Comparison of ENCODE assay signal across 20 cellular contexts in genomic region chr7:101159696-101160674, GRCh38. TPM values are rescaled to one million over a fixed set of nuclear protein-coding genes. Genes with fewer than 3 reads are reported as not detected.
A peak's percentile ranks its signal among the peaks of the same experiment; 100 is the strongest.
DNase-seq lines count a peak whose midpoint lies in the region; ATAC-seq and TF ChIP-seq lines count a peak whose summit lies in the region.
"Had no signal": no experiment of that assay in that cellular context is flagged by ENCODE, and none has a peak within 500 bp of the region (broad histone marks: within the 10 kb centered on the region; RNA-seq: fewer than 3 reads in every experiment).

No MANE protein-coding gene starts in this region.

- intact Hi-C loops in lower leg skin (cut with DNase I; ENCODE audit: low total_unique reads) = no loop called here
- intact Hi-C loops in uterus (cut with DNase I; ENCODE audit: low total_unique reads) = no loop called here
- intact Hi-C loops in CD4-positive, alpha-beta T cell (cut with DNase I, micrococcal nuclease) = loop anchor here in 1 of 2 experiments (5.0 kb wide), 1 partner anchor 453 kb away; the partner anchor contains the start of gene POP7

- H4K20me1 ChIP-seq in osteoblast (ENCODE audit: insufficient read depth, low read length) = peaks cover 43% of the 10 kb centered on the region

- H3K27me3 Mint-ChIP-seq in CD4-positive, alpha-beta T cell = peaks cover 33% of the 10 kb centered on the region

- H3K9me3 Mint-ChIP-seq in CD4-positive, alpha-beta T cell = no peaks in the 10 kb centered on the region
- H3K9me3 Mint-ChIP-seq: activated naive CD8-positive, alpha-beta T cell treated with anti-CD3 and anti-CD28 coated beads, Interleukin-2, amount 10 ng/mL, durations not matched to agents 7 days and 5 days; activated T-cell treated with anti-CD3 and anti-CD28 coated beads, Interleukin-2, amount 50 U/mL, for 24 hours; naive thymus-derived CD8-positive, alpha-beta T cell; T-helper 1 cell treated with Interleukin-12 subunit alpha and Interleukin-12 subunit beta and Interleukin-4 antibody, amounts not matched to agents 30 μg/mL and 1 μg/mL, for 36 hours had no signal

- no peaks in the 10 kb centered on the region for H3K9me3 ChIP-seq in NT2/D1 (ENCODE audit: insufficient read depth, low read length)
- H3K9me3 ChIP-seq in osteoblast (ENCODE audit: low read depth, low read length) = no peaks in the 10 kb centered on the region
- H3K9me3 ChIP-seq in uterus = no peaks in the 10 kb centered on the region
- no peaks in the 10 kb centered on the region for H3K9me3 ChIP-seq in CD4-positive, alpha-beta T cell (ENCODE audit: control insufficient read depth, low read length)
- H3K9me3 ChIP-seq: right lobe of liver, upper lobe of left lung had no signal

- H3K9ac ChIP-seq in NT2/D1 (ENCODE audit: insufficient read length, low read depth) = peak overlapping the region; percentile 42

- peaks cover 36% of the 10 kb centered on the region for H3K36me3 ChIP-seq in NT2/D1 (ENCODE audit: insufficient read depth, insufficient read length, low read length)
- H3K36me3 ChIP-seq in osteoblast (ENCODE audit: insufficient read depth, low read length) = peaks cover 36% of the 10 kb centered on the region
- H3K36me3 ChIP-seq in uterus = no peaks in the 10 kb centered on the region

- peaks cover 13% of the 10 kb centered on the region for H3K4me1 Mint-ChIP-seq in CD4-positive, alpha-beta T cell (ENCODE audit: low read depth)

- H3K4me1 ChIP-seq in NT2/D1 (ENCODE audit: insufficient read depth, insufficient read length) (peaks cover 16% of the 10 kb centered on the region), osteoblast (ENCODE audit: insufficient read depth, low read length) (peaks cover 20% of the 10 kb centered on the region), uterus (peaks cover 10 to 28% of the 10 kb centered on the region in 2 donors)

- ATAC-seq in CD4-positive, alpha-beta T cell (ENCODE audit: poor library complexity) = no peak
- ATAC-seq: naive thymus-derived CD8-positive, alpha-beta T cell; right lobe of liver had no signal

- no peak overlapping the region for H3K27ac Mint-ChIP-seq in CD4-positive, alpha-beta T cell
- H3K27ac Mint-ChIP-seq: activated naive CD8-positive, alpha-beta T cell treated with anti-CD3 and anti-CD28 coated beads, Interleukin-2, amount 10 ng/mL, durations not matched to agents 7 days and 5 days; activated T-cell treated with anti-CD3 and anti-CD28 coated beads, Interleukin-2, amount 50 U/mL, for 24 hours; naive thymus-derived CD8-positive, alpha-beta T cell; T-helper 1 cell treated with Interleukin-12 subunit alpha and Interleukin-12 subunit beta and Interleukin-4 antibody, amounts not matched to agents 30 μg/mL and 1 μg/mL, for 36 hours had no signal

- WGBS in lower leg skin, 2 donors = 76 to 85% methylated on average over 24 to 31 of the region's 31 CpGs

- POLR2A ChIA-PET in CD4-positive, alpha-beta T cell (lab: Charles Lee) = no interaction called here

- H3K4me3 ChIP-seq in NT2/D1 (ENCODE audit: insufficient read length, low read depth) = no peak overlapping the region
- H3K4me3 ChIP-seq in osteoblast (ENCODE audit: insufficient read depth, low read length) = no peak overlapping the region
- no peak overlapping the region for H3K4me3 ChIP-seq in lower leg skin (ENCODE audit: low read depth, poor library complexity, severe bottlenecking)
- H3K4me3 ChIP-seq in uterus = no peak overlapping the region
- H3K4me3 ChIP-seq: right lobe of liver, upper lobe of left lung had no signal

- H3K4me2 ChIP-seq in osteoblast (ENCODE audit: insufficient read depth, low read length) = no peak overlapping the region

- TF ChIP-seq CTCF in osteoblast (IDR thresholded peaks at IDR 0.05; ENCODE audit: extremely low read depth, low read depth, low read length) (no peak), lower leg skin (IDR thresholded peaks at IDR 0.05) (no peak), uterus (IDR thresholded peaks at IDR 0.05) (no peak)
- TF ChIP-seq CTCF in CD4-positive, alpha-beta T cell (IDR thresholded peaks at IDR 0.05) = no peak

- peaks cover 20% of the 10 kb centered on the region for H3K79me2 ChIP-seq in osteoblast (ENCODE audit: insufficient read depth, low read length)

- DNase-seq in H4 (ENCODE audit: low spot score) = peak; percentile 49
- DNase-seq in NT2/D1 (ENCODE audit: low read depth, low spot score) = no peak
- peak; percentile 43 for DNase-seq in ecto neural progenitor cell (ENCODE audit: low spot score)
- DNase-seq in osteoblast (ENCODE audit: insufficient read length, low spot score, missing footprints) = peak; percentile 97
- no peak for DNase-seq in lower leg skin (ENCODE audit: low spot score in 2 of 2)
- DNase-seq in kidney glomerular epithelial cell (lab: John Stamatoyannopoulos, UW) = no peak
- no peak for DNase-seq in uterus
- DNase-seq in CD4-positive, alpha-beta T cell = no peak
- DNase-seq: activated CD4-positive, alpha-beta T cell treated with anti-CD3 and anti-CD28 coated beads, Interleukin-2, amount 50 U/mL, for 1 hour; activated naive CD8-positive, alpha-beta T cell treated with anti-CD3 and anti-CD28 coated beads, Interleukin-2, amount 10 ng/mL, durations not matched to agents 7 days and 5 days; activated T-cell treated with anti-CD3 and anti-CD28 coated beads, Interleukin-2, amount 50 U/mL, for 24 hours; GF-D8; naive thymus-derived CD8-positive, alpha-beta T cell; NCI-H526 treated with DMSO at 0.1 percent for 48 hours; right lobe of liver; RPMI8226; stimulated activated CD4-positive, alpha-beta T cell treated with anti-CD3 and anti-CD28 coated beads, Interleukin-4, amount 100 ng/mL, for 1 hour; upper lobe of left lung had no signal

- peaks cover 3% of the 10 kb centered on the region for H3K27me3 ChIP-seq in NT2/D1 (ENCODE audit: insufficient read depth, insufficient read length)
- peaks cover 17% of the 10 kb centered on the region for H3K27me3 ChIP-seq in osteoblast (ENCODE audit: insufficient read depth, low read length)
- peaks cover 12 to 16% of the 10 kb centered on the region in 2 donors for H3K27me3 ChIP-seq in uterus
- peaks cover 34% of the 10 kb centered on the region for H3K27me3 ChIP-seq in CD4-positive, alpha-beta T cell (ENCODE audit: control insufficient read depth, insufficient read depth, low read length)

- H3K4me3 Mint-ChIP-seq in CD4-positive, alpha-beta T cell = no peak overlapping the region
- H3K4me3 Mint-ChIP-seq: activated naive CD8-positive, alpha-beta T cell treated with anti-CD3 and anti-CD28 coated beads, Interleukin-2, amount 10 ng/mL, durations not matched to agents 7 days and 5 days; activated T-cell treated with anti-CD3 and anti-CD28 coated beads, Interleukin-2, amount 50 U/mL, for 24 hours; naive thymus-derived CD8-positive, alpha-beta T cell; T-helper 1 cell treated with Interleukin-12 subunit alpha and Interleukin-12 subunit beta and Interleukin-4 antibody, amounts not matched to agents 30 μg/mL and 1 μg/mL, for 36 hours had no signal

- no peak overlapping the region for H2AFZ ChIP-seq in osteoblast (ENCODE audit: low read length)

- no peak overlapping the region for H3K27ac ChIP-seq in osteoblast (ENCODE audit: low read depth, low read length)
- no peak overlapping the region for H3K27ac ChIP-seq in uterus
- no peak overlapping the region for H3K27ac ChIP-seq in CD4-positive, alpha-beta T cell (ENCODE audit: low read depth, low read length)
- H3K27ac ChIP-seq: right lobe of liver, upper lobe of left lung had no signal

- CTCF ChIA-PET in CD4-positive, alpha-beta T cell (lab: Charles Lee) = no interaction called here

- peaks cover 45% of the 10 kb centered on the region for H3K36me3 Mint-ChIP-seq in CD4-positive, alpha-beta T cell (ENCODE audit: low read depth)

- no peak for TF ChIP-seq POLR2A in lower leg skin (IDR thresholded peaks at IDR 0.05)
- no peak for TF ChIP-seq POLR2A in uterus (IDR thresholded peaks at IDR 0.05)

RNA-seq across cellular contexts. Expression of gene VGF, which starts 5.4 kb away (rescaled TPM):
- total RNA-seq in H4 (2014; rRNA removed; shearing (Covaris generic)) = 3.6 and 7.1 TPM in 2 replicates
- 0.36 TPM in 1 of 2 replicates, not detected in the other for total RNA-seq in osteoblast
- total RNA-seq in lower leg skin = 1 to 10 TPM in 2 of 4 donors, under 1 TPM in 1, not detected in 1; 0.91 to 6.3 (median 2.5) TPM
- total RNA-seq in uterus = under 1 TPM in 1 of 4 donors, not detected in 3; 0.14 TPM
- total RNA-seq in CD4-positive, alpha-beta T cell = not detected
- total RNA-seq: liver; naive thymus-derived CD8-positive, alpha-beta T cell; right lobe of liver had no signal

RNA-seq across cellular contexts. Expression of gene AP1S1, which starts 5.7 kb away (rescaled TPM):
- 148 and 186 TPM in 2 replicates for total RNA-seq in H4 (2014; rRNA removed; shearing (Covaris generic))
- 101 and 102 TPM in 2 replicates for total RNA-seq in osteoblast
- total RNA-seq in lower leg skin = 10 to 100 TPM; 52.9 to 81.2 (median 61.2) TPM
- 10 to 100 TPM in 3 of 4 donors, 1 to 10 TPM in 1; 9.2 to 59.6 (median 30.2) TPM for total RNA-seq in uterus
- total RNA-seq in CD4-positive, alpha-beta T cell = 1 to 10 TPM; 3.0 to 3.9 TPM

RNA-seq across cellular contexts. Expression of gene NAT16, which starts 20.1 kb away (rescaled TPM):
- total RNA-seq in H4 (2014; rRNA removed; shearing (Covaris generic)) = not detected in 2 replicates
- not detected in 2 replicates for total RNA-seq in osteoblast
- total RNA-seq in lower leg skin = not detected
- not detected for total RNA-seq in uterus
- total RNA-seq in CD4-positive, alpha-beta T cell = not detected
- total RNA-seq: activated naive CD8-positive, alpha-beta T cell treated with anti-CD3 and anti-CD28 coated beads, Interleukin-2, amount 10 ng/mL, durations not matched to agents 7 days and 5 days; liver; naive thymus-derived CD8-positive, alpha-beta T cell; right lobe of liver; upper lobe of left lung had no signal

RNA-seq across cellular contexts. Expression of gene SERPINE1, which starts 33.1 kb away (rescaled TPM):
- total RNA-seq in H4 (2014; rRNA removed; shearing (Covaris generic)) = 11.1 and 12.7 TPM in 2 replicates
- total RNA-seq in osteoblast (237 and 278 TPM in 2 replicates), lower leg skin (1 to 10 TPM; 4.8 to 9.4 (median 8.9) TPM), uterus (10 to 100 TPM in 1 of 4 donors, 1 to 10 TPM in 2, under 1 TPM in 1; 0.51 to 10.6 (median 5.5) TPM)
- total RNA-seq in CD4-positive, alpha-beta T cell = under 1 TPM in 1 of 2 experiments, not detected in 1; 0.11 TPM

RNA-seq across cellular contexts. Expression of gene MOGAT3, which starts 40.9 kb away (rescaled TPM):
- not detected in 2 replicates for total RNA-seq in H4 (2014; rRNA removed; shearing (Covaris generic))
- total RNA-seq in osteoblast (not detected in 2 replicates), lower leg skin (not detected), uterus (not detected)
- total RNA-seq in CD4-positive, alpha-beta T cell = under 1 TPM in 1 of 2 experiments, not detected in 1; 0.11 TPM
- total RNA-seq: activated naive CD8-positive, alpha-beta T cell treated with anti-CD3 and anti-CD28 coated beads, Interleukin-2, amount 10 ng/mL, durations not matched to agents 7 days and 5 days; naive thymus-derived CD8-positive, alpha-beta T cell; upper lobe of left lung had no signal

Comparison
In these comparisons a context has a peak if more than half of its experiments do, and no peak if none do; other contexts are left out.
1. DNase-seq: peak in H4 (single experiment), ecto neural progenitor cell (single experiment) and osteoblast (single experiment); none in NT2/D1 (single experiment), lower leg skin (0 of 2), kidney glomerular epithelial cell (single experiment), uterus (0 of 2) and CD4-positive, alpha-beta T cell (0 of 10).